ENCODE assay signal across 8 cellular contexts in genomic region chr5:129905467-129906176, GRCh38. TPM values are rescaled to one million over a fixed set of nuclear protein-coding genes. Genes with fewer than 3 reads are reported as not detected.
A peak's percentile ranks its signal among the peaks of the same experiment; 100 is the strongest.
DNase-seq lines count a peak whose midpoint lies in the region; ATAC-seq and TF ChIP-seq lines count a peak whose summit lies in the region.

No MANE protein-coding gene starts in this region.

- H3K27ac ChIP-seq in muscle layer of duodenum (ENCODE audit: low read length) = no peak overlapping the region

- ATAC-seq in GM21717 (IDR thresholded peaks at IDR 0.05; ENCODE audit: unreplicated experiment) (no peak), HG03442 (IDR thresholded peaks at IDR 0.05; ENCODE audit: unreplicated experiment) (no peak), GM19328 (IDR thresholded peaks at IDR 0.05; ENCODE audit: unreplicated experiment) (no peak)

- H3K4me1 Mint-ChIP-seq in endothelial cell (ENCODE audit: unreplicated experiment) = peaks cover 22% of the 10 kb centered on the region

- peaks cover 10% of the 10 kb centered on the region for H3K27me3 Mint-ChIP-seq in endothelial cell (ENCODE audit: unreplicated experiment)

- peaks cover 4% of the 10 kb centered on the region for H3K9me3 Mint-ChIP-seq in endothelial cell (ENCODE audit: unreplicated experiment)

- no peaks in the 10 kb centered on the region for H3K4me1 ChIP-seq in muscle layer of duodenum (ENCODE audit: control insufficient read depth in 1 of 2, insufficient read depth in 2 of 2, low read length in 2 of 2)

- no peaks in the 10 kb centered on the region for H3K27me3 ChIP-seq in muscle layer of duodenum (ENCODE audit: low read depth, low read length)

- H3K36me3 ChIP-seq in muscle layer of duodenum (ENCODE audit: control insufficient read depth in 1 of 2, insufficient read depth in 2 of 2, low read length in 2 of 2) = no peaks in the 10 kb centered on the region

- peak; percentile 27 for DNase-seq in DMS53 treated with DMSO at 0.1 percent for 48 hours (lab: John Stamatoyannopoulos, UW; ENCODE audit: unreplicated experiment)
- peak; percentile 50 for DNase-seq in OCI-M1 (lab: John Stamatoyannopoulos, UW)
- DNase-seq in endothelial cell (ENCODE audit: low spot score) = peak; percentile 19
- no peak for DNase-seq in OCI-M2 (lab: John Stamatoyannopoulos, UW; ENCODE audit: unreplicated experiment)

- H3K27ac Mint-ChIP-seq in endothelial cell (ENCODE audit: unreplicated experiment) = peak overlapping the region; percentile 31

- H3K4me3 ChIP-seq in muscle layer of duodenum (ENCODE audit: low read depth in 1 of 2, low read length in 2 of 2) = peak overlapping the region; percentile 72 to 90

- no peaks in the 10 kb centered on the region for H3K9me3 ChIP-seq in muscle layer of duodenum (ENCODE audit: control insufficient read depth in 1 of 2, low read length in 2 of 2)

- peaks cover 7% of the 10 kb centered on the region for H3K36me3 Mint-ChIP-seq in endothelial cell (ENCODE audit: low read depth, unreplicated experiment)

- no peak for TF ChIP-seq CTCF in endothelial cell (IDR thresholded peaks at IDR 0.05; ENCODE audit: unreplicated experiment)

- H3K4me3 Mint-ChIP-seq in endothelial cell (ENCODE audit: unreplicated experiment) = peak overlapping the region; percentile 99

RNA-seq across cellular contexts. Expression of gene CHSY3, which starts 1.4 kb away (rescaled TPM):
- total RNA-seq in endothelial cell (ENCODE audit: unreplicated experiment) = 21.2 TPM
